ENCODE assay signal across 8 cellular contexts in genomic region chr3:107208100-107208499, GRCh38.
A peak's percentile ranks its signal among the peaks of the same experiment; 100 is the strongest.
DNase-seq lines count a peak whose midpoint lies in the region; ATAC-seq and TF ChIP-seq lines count a peak whose summit lies in the region.

No MANE protein-coding gene starts in this region.

- ATAC-seq in HG03108 (IDR thresholded peaks at IDR 0.05; ENCODE audit: unreplicated experiment), result no peak

- intact Hi-C loops in dorsolateral prefrontal cortex (cut with DNase I), result loop anchor here (10.0 kb wide), 2 partner anchors 217 to 227 kb away; no protein-coding TSS in a partner anchor

- peak; percentile 76 for DNase-seq in Ammon's horn (ENCODE audit: low spot score)
- DNase-seq in NCI-H1694 treated with DMSO at 0.1 percent for 48 hours (lab: John Stamatoyannopoulos, UW), result peak; percentile 48
- DNase-seq in dorsolateral prefrontal cortex, result peak in 1 of 10 donors; percentile 27
- DNase-seq in mucosa of gallbladder (ENCODE audit: low spot score), result peak; percentile 25
- no peak for DNase-seq in AML-193 (lab: John Stamatoyannopoulos, UW)
- no peak for DNase-seq in CD1c-positive myeloid dendritic cell (ENCODE audit: extremely low spot score)
- no peak for DNase-seq in hepatic stellate cell (ENCODE audit: low spot score)

- peak overlapping the region in 44 of 59 donors; percentile 1 to 52 (median 22) for H3K4me3 ChIP-seq in dorsolateral prefrontal cortex

- H3K27ac ChIP-seq in dorsolateral prefrontal cortex, result peak overlapping the region; percentile 11 to 95 (median 89)

- TF ChIP-seq CTCF in dorsolateral prefrontal cortex (IDR thresholded peaks at IDR 0.05 in 54 of 56, conservative IDR thresholded peaks at IDR 0.05 in 2 of 56; ENCODE audit: low read depth in 1 of 56, partially characterized antibody in 56 of 56), result peak in 3 of 56 donors; percentile 12 to 34 (median 13)

- no peaks in the 10 kb centered on the region for H3K27me3 ChIP-seq in dorsolateral prefrontal cortex

Comparison
In these comparisons a context has a peak if more than half of its experiments do, and no peak if none do; other contexts are left out.
1. DNase-seq: peak in Ammon's horn (single experiment), NCI-H1694 treated with DMSO at 0.1 percent for 48 hours (single experiment) and mucosa of gallbladder (single experiment); none in AML-193 (0 of 2), CD1c-positive myeloid dendritic cell (single experiment) and hepatic stellate cell (single experiment).